ENCODE assay signal across 7 cellular contexts in the genomic region with DNA sequence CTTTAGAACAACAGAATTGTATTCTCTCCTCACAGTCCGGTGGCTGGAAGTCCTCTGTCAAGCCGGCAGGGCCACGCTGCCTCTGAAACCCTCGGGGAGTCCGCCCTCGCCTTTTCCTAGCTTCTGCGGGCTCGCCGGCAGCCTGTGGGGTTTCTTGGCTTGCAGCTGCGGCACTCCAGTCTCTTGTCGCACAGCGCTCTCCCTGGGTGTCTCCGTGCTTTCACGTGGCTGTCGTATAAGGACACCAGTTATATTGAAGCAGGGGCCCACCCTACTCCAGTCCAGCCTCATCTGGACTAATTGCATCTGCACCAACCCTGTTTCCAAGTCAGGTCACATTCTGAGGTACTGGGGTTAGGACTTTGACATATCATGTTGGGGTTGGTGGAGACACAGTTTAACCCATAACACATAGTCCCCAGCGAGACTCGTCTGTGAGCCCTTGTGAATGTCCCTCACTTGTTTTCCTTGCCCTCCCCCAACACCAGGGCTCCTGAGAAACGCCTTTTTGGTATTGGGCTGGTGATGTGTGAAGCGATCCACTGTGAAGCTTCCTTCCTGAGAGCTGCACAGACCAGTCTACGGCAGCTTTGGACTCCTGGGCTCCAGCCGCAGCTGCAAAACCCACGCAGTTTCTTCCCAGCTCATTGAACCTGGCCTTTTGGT. TPM values are rescaled to one million over a fixed set of nuclear protein-coding genes. Genes with fewer than 3 reads are reported as not detected.
DNase-seq lines count a peak whose midpoint lies in the region; ATAC-seq, FAIRE-seq and TF ChIP-seq lines count a peak whose summit lies in the region.

No MANE protein-coding gene starts in this region.

- peak overlapping the region; percentile 92 for H3K27ac ChIP-seq in effector memory CD4-positive, alpha-beta T cell (ENCODE audit: insufficient read depth, low read length, poor library complexity, severe bottlenecking)

- no peaks in the 10 kb centered on the region for H3K9me3 ChIP-seq in effector memory CD4-positive, alpha-beta T cell (ENCODE audit: control insufficient read depth, low read length)

- peaks cover 59% of the 10 kb centered on the region for H3K4me1 ChIP-seq in effector memory CD4-positive, alpha-beta T cell (ENCODE audit: control insufficient read depth, insufficient read depth, low read length, poor library complexity, severe bottlenecking)

- no peaks in the 10 kb centered on the region for H3K9me3 Mint-ChIP-seq in osteocyte (ENCODE audit: unreplicated experiment)

- no peak for FAIRE-seq in urothelium cell line (lab: Jason Lieb, UNC)

- H3K4me1 Mint-ChIP-seq in osteocyte (ENCODE audit: unreplicated experiment): peaks cover 60% of the 10 kb centered on the region

- no peaks in the 10 kb centered on the region for H3K27me3 ChIP-seq in effector memory CD4-positive, alpha-beta T cell (replicated peaks; ENCODE audit: control insufficient read depth, insufficient read depth, low read length, poor library complexity, severe bottlenecking)

- ATAC-seq in GM18870 (IDR thresholded peaks at IDR 0.05; ENCODE audit: unreplicated experiment): peak; percentile 21
- peak; percentile 23 for ATAC-seq in HG02678 (IDR thresholded peaks at IDR 0.05; ENCODE audit: unreplicated experiment)

- H3K27me3 Mint-ChIP-seq in osteocyte (ENCODE audit: unreplicated experiment): no peaks in the 10 kb centered on the region

- H3K27ac Mint-ChIP-seq in osteocyte (ENCODE audit: unreplicated experiment): peak overlapping the region; percentile 80

- no peaks in the 10 kb centered on the region for H3K36me3 Mint-ChIP-seq in osteocyte (ENCODE audit: unreplicated experiment)

- no peak for DNase-seq in effector memory CD4-positive, alpha-beta T cell
- no peak for DNase-seq in osteocyte (ENCODE audit: extremely low spot score, unreplicated experiment)
- no peak for DNase-seq in urothelium cell line (ENCODE audit: low spot score)
- DNase-seq in NCI-H526 (lab: John Stamatoyannopoulos, UW): no peak

- H3K4me3 ChIP-seq in effector memory CD4-positive, alpha-beta T cell (ENCODE audit: insufficient read depth, low read depth, low read length, poor library complexity, severe bottlenecking): peak overlapping the region; percentile 54

- H3K36me3 ChIP-seq in effector memory CD4-positive, alpha-beta T cell (ENCODE audit: control insufficient read depth, insufficient read depth, low read length): no peaks in the 10 kb centered on the region

- TF ChIP-seq CTCF in osteocyte (IDR thresholded peaks at IDR 0.05): no peak

- H3K4me3 Mint-ChIP-seq in osteocyte (ENCODE audit: unreplicated experiment): peak overlapping the region; percentile 62

TF ChIP-seq in PFSK-1, 5 proteins besides CTCF, POLR2A, EP300 and RAD21:
- TF ChIP-seq TAF1 (IDR thresholded peaks at IDR 0.05; ENCODE audit: borderline replicate concordance, insufficient read depth, low read length) (no peak), SIN3A (IDR thresholded peaks at IDR 0.05; ENCODE audit: borderline replicate concordance, insufficient read depth, low read length) (no peak), FOXP2 (optimal IDR thresholded peaks at IDR 0.05; ENCODE audit: borderline replicate concordance, extremely low read depth, extremely low read length, insufficient read depth) (peak; percentile 1)
TF ChIP-seq in PFSK-1: peak in this region for 1.

RNA-seq across cellular contexts. Expression of gene TMEM131L, which starts 22.7 kb away (rescaled TPM):
- 5.1 TPM for polyA plus RNA-seq in PFSK-1 (2012; ENCODE audit: insufficient read length, low read depth)
- total RNA-seq in osteocyte: 6.4 and 8.6 TPM in 2 replicates
